ENCODE assay signal across 1 cellular context in the genomic region with DNA sequence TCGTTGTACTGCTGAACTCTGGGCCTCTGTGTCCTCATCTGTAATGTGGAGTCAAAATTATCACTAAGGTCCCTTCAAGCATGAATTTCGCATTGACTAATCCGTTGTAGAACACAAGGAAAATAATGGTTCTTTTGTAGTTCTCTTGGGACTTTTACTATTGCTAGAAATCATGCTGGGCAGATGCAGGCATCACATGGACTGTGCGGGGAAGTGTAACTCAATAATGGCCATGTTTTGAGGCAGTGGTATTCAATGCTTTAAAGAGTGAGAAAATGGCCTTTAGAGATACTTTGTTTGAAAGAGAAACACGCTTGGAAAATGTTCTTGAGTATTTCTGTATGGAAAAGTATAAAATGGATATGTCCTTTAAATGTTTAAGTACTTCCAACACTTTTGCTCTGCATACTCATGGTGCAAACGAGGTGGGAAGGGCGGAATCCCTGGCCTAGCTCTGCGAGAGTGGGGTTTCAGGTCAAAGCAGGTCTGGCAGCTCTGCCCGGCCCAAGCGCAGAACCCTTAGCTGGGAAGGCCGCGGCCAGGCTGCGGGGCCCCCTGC.
TF ChIP-seq lines count a peak whose summit lies in the region.

No MANE protein-coding gene starts in this region.

TF ChIP-seq in K562, 482 proteins besides CTCF, POLR2A, EP300 and RAD21 (continued from another document):
- TF ChIP-seq MLX (CRISPR knock-in tag; conservative IDR thresholded peaks at IDR 0.05) (no peak), HCFC1 (IDR thresholded peaks at IDR 0.05; ENCODE audit: low read depth, low read length) (peak; percentile 32; the same call in 1 of the 2 replicates), BCOR (IDR thresholded peaks at IDR 0.05) (no peak), MAFG (tag; conservative IDR thresholded peaks at IDR 0.05) (no peak)
- TF ChIP-seq, protein P1, sequence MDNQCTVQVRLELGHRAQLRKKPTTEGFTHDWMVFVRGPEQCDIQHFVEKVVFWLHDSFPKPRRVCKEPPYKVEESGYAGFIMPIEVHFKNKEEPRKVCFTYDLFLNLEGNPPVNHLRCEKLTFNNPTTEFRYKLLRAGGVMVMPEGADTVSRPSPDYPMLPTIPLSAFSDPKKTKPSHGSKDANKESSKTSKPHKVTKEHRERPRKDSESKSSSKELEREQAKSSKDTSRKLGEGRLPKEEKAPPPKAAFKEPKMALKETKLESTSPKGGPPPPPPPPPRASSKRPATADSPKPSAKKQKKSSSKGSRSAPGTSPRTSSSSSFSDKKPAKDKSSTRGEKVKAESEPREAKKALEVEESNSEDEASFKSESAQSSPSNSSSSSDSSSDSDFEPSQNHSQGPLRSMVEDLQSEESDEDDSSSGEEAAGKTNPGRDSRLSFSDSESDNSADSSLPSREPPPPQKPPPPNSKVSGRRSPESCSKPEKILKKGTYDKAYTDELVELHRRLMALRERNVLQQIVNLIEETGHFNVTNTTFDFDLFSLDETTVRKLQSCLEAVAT (IDR thresholded peaks at IDR 0.05), result no peak
- TF ChIP-seq, protein P2, sequence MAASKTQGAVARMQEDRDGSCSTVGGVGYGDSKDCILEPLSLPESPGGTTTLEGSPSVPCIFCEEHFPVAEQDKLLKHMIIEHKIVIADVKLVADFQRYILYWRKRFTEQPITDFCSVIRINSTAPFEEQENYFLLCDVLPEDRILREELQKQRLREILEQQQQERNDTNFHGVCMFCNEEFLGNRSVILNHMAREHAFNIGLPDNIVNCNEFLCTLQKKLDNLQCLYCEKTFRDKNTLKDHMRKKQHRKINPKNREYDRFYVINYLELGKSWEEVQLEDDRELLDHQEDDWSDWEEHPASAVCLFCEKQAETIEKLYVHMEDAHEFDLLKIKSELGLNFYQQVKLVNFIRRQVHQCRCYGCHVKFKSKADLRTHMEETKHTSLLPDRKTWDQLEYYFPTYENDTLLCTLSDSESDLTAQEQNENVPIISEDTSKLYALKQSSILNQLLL (CRISPR knock-in tag; IDR thresholded peaks at IDR 0.05; ENCODE audit: borderline replicate concordance), result no peak
TF ChIP-seq in K562: peak in this region for 12.
